25 cellular contexts compared by ENCODE assay signal in the genomic region with DNA sequence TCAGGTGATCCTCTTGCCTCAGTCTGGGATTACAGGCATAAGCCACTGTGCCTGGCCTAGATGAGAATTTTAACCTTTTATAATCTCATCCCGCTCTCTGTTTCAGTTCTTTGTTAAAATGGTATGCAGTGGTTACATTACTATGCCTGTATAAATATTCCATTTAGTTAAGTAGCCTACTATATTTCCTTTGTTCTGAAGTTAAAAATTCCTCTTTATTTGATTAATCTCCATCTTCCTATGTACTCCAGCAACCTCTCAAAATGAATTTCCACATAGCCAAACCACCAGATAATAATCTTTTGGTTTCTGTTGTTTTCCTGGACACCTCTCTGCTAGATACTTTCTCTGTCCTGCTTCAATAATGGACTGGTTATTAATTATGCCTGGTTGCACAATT.
"Had no signal": no experiment of that assay in that cellular context is flagged by ENCODE, and none has a peak within 500 bp of the region (broad histone marks: within the 10 kb centered on the region; RNA-seq: fewer than 3 reads in every experiment).

No MANE protein-coding gene starts in this region.

- H3K9me3 Mint-ChIP-seq: activated CD8-positive, alpha-beta T cell treated with anti-CD3 and anti-CD28 coated beads for 36 hours; activated naive CD4-positive, alpha-beta T cell treated with anti-CD3 and anti-CD28 coated beads, Interleukin-2, amount 50 U/mL, for 72 hours; activated T-helper 17 cell treated with anti-CD3 and anti-CD28 coated beads, Interleukin-2, amount 50 U/mL, for 72 hours; stimulated activated naive B cell treated with anti-CD40 and anti-IgM and Interleukin-4, amounts not matched to agents 10 μg/mL and 1 μg/mL and 100 μg/mL, for 72 hours had no signal

- H3K4me3 Mint-ChIP-seq: activated CD4-positive, alpha-beta T cell treated with anti-CD3 and anti-CD28 coated beads, Interleukin-2, amount 10 ng/mL, durations not matched to agents 7 days and 5 days; activated CD8-positive, alpha-beta memory T cell treated with anti-CD3 and anti-CD28 coated beads, Interleukin-2, amount 10 ng/mL, durations not matched to agents 7 days and 5 days; activated CD8-positive, alpha-beta T cell treated with anti-CD3 and anti-CD28 coated beads for 36 hours; activated T-helper 17 cell treated with anti-CD3 and anti-CD28 coated beads, Interleukin-2, amount 50 U/mL, for 72 hours; brain; neural progenitor cell; stimulated activated naive B cell treated with anti-CD40 and anti-IgM and Interleukin-4, amounts not matched to agents 10 μg/mL and 1 μg/mL and 100 μg/mL, for 72 hours had no signal

- H3K27ac ChIP-seq: esophagus squamous epithelium, gastroesophageal sphincter, heart left ventricle, neural progenitor cell, sigmoid colon, upper lobe of right lung, VCaP had no signal

- H3K9me3 ChIP-seq: esophagus squamous epithelium, gastroesophageal sphincter, heart left ventricle, mucosa of descending colon, sigmoid colon, thoracic aorta, upper lobe of right lung had no signal

- H3K27ac Mint-ChIP-seq: activated CD4-positive, alpha-beta T cell treated with anti-CD3 and anti-CD28 coated beads, Interleukin-2, amount 10 ng/mL, durations not matched to agents 7 days and 5 days; activated CD8-positive, alpha-beta memory T cell treated with anti-CD3 and anti-CD28 coated beads, Interleukin-2, amount 10 ng/mL, durations not matched to agents 7 days and 5 days; activated CD8-positive, alpha-beta T cell treated with anti-CD3 and anti-CD28 coated beads for 36 hours; neural progenitor cell; stimulated activated naive B cell treated with anti-CD40 and anti-IgM and Interleukin-4, amounts not matched to agents 10 μg/mL and 1 μg/mL and 100 μg/mL, for 72 hours had no signal

- H2AFZ ChIP-seq: neural progenitor cell had no signal

- DNase-seq: activated CD4-positive, alpha-beta T cell treated with anti-CD3 and anti-CD28 coated beads, Interleukin-2, amount 10 ng/mL, durations not matched to agents 7 days and 5 days; activated CD8-positive, alpha-beta memory T cell treated with anti-CD3 and anti-CD28 coated beads, Interleukin-2, amount 10 ng/mL, durations not matched to agents 7 days and 5 days; activated CD8-positive, alpha-beta T cell treated with anti-CD3 and anti-CD28 coated beads for 36 hours; activated T-cell treated with anti-CD3 and anti-CD28 coated beads for 4 hours; caudate nucleus; dorsolateral prefrontal cortex; esophagus squamous epithelium; heart left ventricle; left cardiac atrium; mesenchymal stem cell; mucosa of descending colon; retina; sigmoid colon; stimulated activated CD4-positive, alpha-beta T cell treated with anti-CD3 and anti-CD28 coated beads, Interleukin-2, amount 100 ng/mL, for 48 hours; stimulated activated CD8-positive, alpha-beta memory T cell treated with anti-CD3 and anti-CD28 coated beads, Interleukin-4, amount 100 ng/mL, for 48 hours; stimulated activated naive B cell treated with anti-CD40 and anti-IgM and Interleukin-4, amounts not matched to agents 10 μg/mL and 1 μg/mL and 100 μg/mL, for 72 hours; upper lobe of right lung had no signal

- H3K9ac ChIP-seq: neural progenitor cell had no signal

- H3K4me2 ChIP-seq: neural progenitor cell had no signal

- H3K4me1 Mint-ChIP-seq: neural progenitor cell had no signal

- H3K4me3 ChIP-seq: dorsolateral prefrontal cortex, esophagus squamous epithelium, gastroesophageal sphincter, heart left ventricle, mucosa of descending colon, neural progenitor cell, sigmoid colon, thoracic aorta, upper lobe of right lung had no signal

- H3K36me3 ChIP-seq: gastroesophageal sphincter, neural progenitor cell, sigmoid colon, thoracic aorta, upper lobe of right lung had no signal

- H3K4me1 ChIP-seq: neural progenitor cell had no signal

- H3K27me3 ChIP-seq: dorsolateral prefrontal cortex, esophagus squamous epithelium, gastroesophageal sphincter, heart left ventricle, neural progenitor cell, sigmoid colon, upper lobe of right lung had no signal

- H3K27me3 Mint-ChIP-seq: activated CD4-positive, alpha-beta T cell treated with anti-CD3 and anti-CD28 coated beads, Interleukin-2, amount 10 ng/mL, durations not matched to agents 7 days and 5 days; activated CD8-positive, alpha-beta memory T cell treated with anti-CD3 and anti-CD28 coated beads, Interleukin-2, amount 10 ng/mL, durations not matched to agents 7 days and 5 days; activated CD8-positive, alpha-beta T cell treated with anti-CD3 and anti-CD28 coated beads for 36 hours; activated T-helper 17 cell treated with anti-CD3 and anti-CD28 coated beads, Interleukin-2, amount 50 U/mL, for 72 hours; brain; progenitor cell of endocrine pancreas; stimulated activated naive B cell treated with anti-CD40 and anti-IgM and Interleukin-4, amounts not matched to agents 10 μg/mL and 1 μg/mL and 100 μg/mL, for 72 hours had no signal
